In the genomic region with DNA sequence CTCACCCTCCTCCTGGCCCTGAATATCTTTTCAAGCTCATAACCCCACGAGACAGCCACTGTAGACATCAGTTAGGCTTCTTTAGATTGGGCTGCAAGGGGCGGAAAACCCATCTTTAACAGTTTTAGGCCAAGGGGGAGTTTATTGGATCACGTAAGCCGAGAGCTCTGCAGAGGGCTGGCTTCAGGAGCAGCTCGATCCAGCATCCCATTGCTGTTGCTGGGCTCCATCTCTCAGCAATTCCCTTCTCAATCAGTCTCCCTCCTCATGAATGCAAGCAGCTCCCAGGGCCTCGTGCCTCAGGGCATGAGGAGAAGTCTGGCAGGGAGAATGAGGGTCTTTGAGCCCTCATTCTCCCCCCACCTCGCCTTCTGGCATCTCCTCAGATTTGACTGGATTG, we compare ENCODE assay signal across 25 cellular contexts. TPM values are rescaled to one million over a fixed set of nuclear protein-coding genes. Genes with fewer than 3 reads are reported as not detected.
"Had no signal": no experiment of that assay in that cellular context is flagged by ENCODE, and none has a peak within 500 bp of the region (broad histone marks: within the 10 kb centered on the region; RNA-seq: fewer than 3 reads in every experiment).

No MANE protein-coding gene starts in this region.

- H3K27ac ChIP-seq: neutrophil, pancreas, prostate gland, thoracic aorta, thyroid gland, vagina had no signal

- ATAC-seq: naive thymus-derived CD4-positive, alpha-beta T cell; pancreas; right cardiac atrium; stimulated activated effector memory CD8-positive, alpha-beta T cell treated with anti-CD3 and anti-CD28 coated beads, Interleukin-12 subunit alpha, Interleukin-12 subunit beta, amount 100 ng/mL, for 72 hours; stimulated activated naive B cell treated with anti-CD40 and anti-IgM and Interleukin-4, amounts not matched to agents 10 μg/mL and 1 μg/mL and 100 μg/mL, for 72 hours had no signal

- H3K4me1 ChIP-seq: pancreas, prostate gland, thyroid gland, upper lobe of left lung had no signal

- DNase-seq: naive thymus-derived CD4-positive, alpha-beta T cell; nucleus accumbens; sigmoid colon; small intestine; stimulated activated CD4-positive, alpha-beta T cell treated with anti-CD3 and anti-CD28 coated beads, Interleukin-15, amount 100 ng/mL, for 24 hours; stimulated activated CD4-positive, alpha-beta T cell treated with anti-CD3 and anti-CD28 coated beads, Interleukin-2, amount 100 ng/mL, for 24 hours; stimulated activated CD4-positive, alpha-beta T cell treated with anti-CD3 and anti-CD28 coated beads, Interleukin-2, amount 100 ng/mL, for 48 hours; stimulated activated CD4-positive, alpha-beta T cell treated with anti-CD3 and anti-CD28 coated beads, Interleukin-4, amount 100 ng/mL, for 24 hours; stimulated activated naive B cell treated with anti-CD40 and anti-IgM and Interleukin-4, amounts not matched to agents 10 μg/mL and 1 μg/mL and 100 μg/mL, for 72 hours; stimulated activated naive CD4-positive, alpha-beta T cell treated with Interleukin-2 at 50 U/mL for 16 hours; stomach; thyroid gland; trophoblast cell; upper lobe of left lung had no signal

- H3K4me3 ChIP-seq: pancreas, prostate gland, right lobe of liver, sigmoid colon, stomach, thoracic aorta, thyroid gland, tibial nerve, upper lobe of left lung, vagina had no signal

- FAIRE-seq: pancreas, small intestine, urothelium cell line had no signal

- H3K9me3 ChIP-seq: neutrophil, pancreas, prostate gland, right lobe of liver, sigmoid colon, stomach, thoracic aorta, thyroid gland, upper lobe of left lung, vagina had no signal

- H3K36me3 ChIP-seq: neutrophil, pancreas, prostate gland, right lobe of liver, thoracic aorta, thyroid gland, vagina had no signal

- H3K27me3 ChIP-seq: neutrophil, pancreas, right lobe of liver, sigmoid colon, stomach, thyroid gland, tibial nerve, upper lobe of left lung, vagina had no signal

RNA-seq across cellular contexts. Expression of a gene that starts 59.4 kb away (rescaled TPM):
- total RNA-seq: pulmonary artery endothelial cell had no signal
- polyA plus RNA-seq: naive thymus-derived CD4-positive, alpha-beta T cell had no signal
